ENCODE assay signal across 16 cellular contexts in the genomic region with DNA sequence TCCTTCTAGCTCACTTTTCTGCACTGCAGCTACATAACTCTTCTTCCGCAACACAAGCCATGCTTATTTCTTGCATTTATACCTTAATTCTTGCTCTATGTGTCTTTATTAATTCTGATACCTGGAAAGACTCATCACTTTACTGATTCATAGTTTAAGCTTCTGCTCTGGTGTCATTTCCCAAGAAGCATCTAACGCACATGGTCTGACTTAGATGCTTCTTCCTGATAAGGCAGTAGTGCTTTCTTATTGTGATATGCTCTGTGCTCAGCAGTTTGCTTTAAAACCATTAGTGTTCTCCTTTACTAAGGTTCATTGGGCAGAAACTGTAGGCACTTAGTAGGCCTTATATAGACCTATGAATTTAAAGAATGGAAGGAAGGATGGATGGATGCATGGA.
DNase-seq lines count a peak whose midpoint lies in the region; ATAC-seq lines count a peak whose summit lies in the region.
"Had no signal": no experiment of that assay in that cellular context is flagged by ENCODE, and none has a peak within 500 bp of the region (broad histone marks: within the 10 kb centered on the region; RNA-seq: fewer than 3 reads in every experiment).

No MANE protein-coding gene starts in this region.

- H3K4me3 Mint-ChIP-seq in activated naive CD8-positive, alpha-beta T cell, result no peak overlapping the region
- H3K4me3 Mint-ChIP-seq in activated naive CD8-positive, alpha-beta T cell treated with anti-CD3 and anti-CD28 coated beads for 36 hours, result no peak overlapping the region
- H3K4me3 Mint-ChIP-seq in T-helper 17 cell, result no peak overlapping the region
- H3K4me3 Mint-ChIP-seq in activated T-helper 17 cell treated with anti-CD3 and anti-CD28 coated beads, Interleukin-2, amount 50 U/mL, for 72 hours, result no peak overlapping the region
- H3K4me3 Mint-ChIP-seq: B cell; CD4-positive, CD25-positive, alpha-beta regulatory T cell; CD8-positive, alpha-beta memory T cell; GM23338; HFFc6 had no signal

- peak overlapping the region; percentile 6 for H3K27ac Mint-ChIP-seq in activated naive CD8-positive, alpha-beta T cell
- no peak overlapping the region for H3K27ac Mint-ChIP-seq in activated naive CD8-positive, alpha-beta T cell treated with anti-CD3 and anti-CD28 coated beads for 36 hours
- peak overlapping the region; percentile 59 for H3K27ac Mint-ChIP-seq in T-helper 17 cell
- peak overlapping the region; percentile 35 for H3K27ac Mint-ChIP-seq in activated T-helper 17 cell treated with anti-CD3 and anti-CD28 coated beads, Interleukin-2, amount 50 U/mL, for 72 hours
- H3K27ac Mint-ChIP-seq: B cell, GM23338, HFFc6 had no signal

- H3K9me3 ChIP-seq in T-helper 17 cell (ENCODE audit: control insufficient read depth, low read length, poor library complexity, severe bottlenecking), result no peaks in the 10 kb centered on the region
- H3K9me3 ChIP-seq: Caco-2 had no signal

- H3K27me3 Mint-ChIP-seq in activated naive CD8-positive, alpha-beta T cell, result no peaks in the 10 kb centered on the region
- no peaks in the 10 kb centered on the region for H3K27me3 Mint-ChIP-seq in activated naive CD8-positive, alpha-beta T cell treated with anti-CD3 and anti-CD28 coated beads for 36 hours
- H3K27me3 Mint-ChIP-seq in T-helper 17 cell, result no peaks in the 10 kb centered on the region
- H3K27me3 Mint-ChIP-seq in activated T-helper 17 cell treated with anti-CD3 and anti-CD28 coated beads, Interleukin-2, amount 50 U/mL, for 72 hours, result no peaks in the 10 kb centered on the region
- H3K27me3 Mint-ChIP-seq: B cell; CD4-positive, CD25-positive, alpha-beta regulatory T cell; CD8-positive, alpha-beta memory T cell had no signal

- H3K9me3 Mint-ChIP-seq in activated naive CD8-positive, alpha-beta T cell (ENCODE audit: low read depth), result no peaks in the 10 kb centered on the region
- no peaks in the 10 kb centered on the region for H3K9me3 Mint-ChIP-seq in activated naive CD8-positive, alpha-beta T cell treated with anti-CD3 and anti-CD28 coated beads for 36 hours
- H3K9me3 Mint-ChIP-seq in activated T-helper 17 cell treated with anti-CD3 and anti-CD28 coated beads, Interleukin-2, amount 50 U/mL, for 72 hours, result no peaks in the 10 kb centered on the region
- H3K9me3 Mint-ChIP-seq: CD8-positive, alpha-beta memory T cell; GM23338; HFFc6 had no signal

- no peak for DNase-seq in activated naive CD8-positive, alpha-beta T cell treated with anti-CD3 and anti-CD28 coated beads for 36 hours
- no peak for DNase-seq in T-helper 17 cell
- peak; percentile 20 for DNase-seq in iris pigment epithelial cell (ENCODE audit: low read depth)
- no peak for DNase-seq in NCI-H2029 (lab: John Stamatoyannopoulos, UW)
- DNase-seq: Caco-2; CD4-positive, CD25-positive, alpha-beta regulatory T cell; CD8-positive, alpha-beta memory T cell; GDM1; HFFc6; IMR-90 had no signal

- peaks cover 3% of the 10 kb centered on the region for H3K4me1 Mint-ChIP-seq in activated naive CD8-positive, alpha-beta T cell (ENCODE audit: low read depth)
- no peaks in the 10 kb centered on the region for H3K4me1 Mint-ChIP-seq in activated naive CD8-positive, alpha-beta T cell treated with anti-CD3 and anti-CD28 coated beads for 36 hours
- peaks cover 19% of the 10 kb centered on the region for H3K4me1 Mint-ChIP-seq in T-helper 17 cell
- H3K4me1 Mint-ChIP-seq in activated T-helper 17 cell treated with anti-CD3 and anti-CD28 coated beads, Interleukin-2, amount 50 U/mL, for 72 hours, result peaks cover 9% of the 10 kb centered on the region
- H3K4me1 Mint-ChIP-seq: B cell, GM23338 had no signal

- peaks cover 27% of the 10 kb centered on the region for H3K36me3 Mint-ChIP-seq in activated naive CD8-positive, alpha-beta T cell
- H3K36me3 Mint-ChIP-seq in activated naive CD8-positive, alpha-beta T cell treated with anti-CD3 and anti-CD28 coated beads for 36 hours, result peaks cover 14% of the 10 kb centered on the region
- peaks cover 26% of the 10 kb centered on the region for H3K36me3 Mint-ChIP-seq in T-helper 17 cell (ENCODE audit: low read depth)
- peaks cover 65% of the 10 kb centered on the region for H3K36me3 Mint-ChIP-seq in activated T-helper 17 cell treated with anti-CD3 and anti-CD28 coated beads, Interleukin-2, amount 50 U/mL, for 72 hours (ENCODE audit: low read depth)

- ATAC-seq in T-helper 17 cell (no peak), GM19455 (IDR thresholded peaks at IDR 0.05; ENCODE audit: unreplicated experiment) (no peak)
- ATAC-seq in activated T-helper 17 cell treated with anti-CD3 and anti-CD28 coated beads, Interleukin-2, amount 50 U/mL, for 72 hours (replicated peaks), result no peak
- ATAC-seq: GM23338, HCT116 had no signal
